In genomic region chr2:195489101-195489500, GRCh38 we compare ENCODE assay signal across 2 cellular contexts.
TF ChIP-seq lines count a peak whose summit lies in the region.

No MANE protein-coding gene starts in this region.

TF ChIP-seq in IMR-90, 13 proteins besides CTCF, POLR2A, EP300 and RAD21 (continued from another document):
- TF ChIP-seq RFX5 (IDR thresholded peaks at IDR 0.05; ENCODE audit: low read depth, low read length) (no peak), CEBPB (IDR thresholded peaks at IDR 0.05; ENCODE audit: low read depth, low read length) (no peak), SMC3 (IDR thresholded peaks at IDR 0.05; ENCODE audit: low read depth, low read length) (no peak), RCOR1 (IDR thresholded peaks at IDR 0.05; ENCODE audit: insufficient replicate concordance, low read length) (no peak), MAFK (IDR thresholded peaks at IDR 0.05; ENCODE audit: low read depth, low read length) (no peak), ELK1 (IDR thresholded peaks at IDR 0.05; ENCODE audit: borderline replicate concordance, low read depth, low read length) (no peak), CHD1 (IDR thresholded peaks at IDR 0.05; ENCODE audit: low read depth, low read length) (no peak), NFE2L2 (IDR thresholded peaks at IDR 0.05; ENCODE audit: low read depth, low read length) (no peak), FOS (IDR thresholded peaks at IDR 0.05; ENCODE audit: low read depth, low read length) (no peak), USF2 (IDR thresholded peaks at IDR 0.05; ENCODE audit: low read depth, low read length) (no peak), BHLHE40 (IDR thresholded peaks at IDR 0.05; ENCODE audit: low read depth, low read length) (no peak)

TF ChIP-seq in SK-N-SH, 30 proteins besides CTCF, POLR2A, EP300 and RAD21 (continued from another document):
- TF ChIP-seq MAX (IDR thresholded peaks at IDR 0.05; ENCODE audit: low read depth) = peak; percentile 54; the same call in 1 of the 2 replicates
- peak; percentile 36; the same call in 1 of the 2 replicates for TF ChIP-seq RXRA (IDR thresholded peaks at IDR 0.05; ENCODE audit: borderline replicate concordance, low read depth)
- no peak for TF ChIP-seq USF2 (IDR thresholded peaks at IDR 0.05; ENCODE audit: borderline replicate concordance, low read depth, low read length)
- TF ChIP-seq REST (IDR thresholded peaks at IDR 0.05; ENCODE audit: low read depth, low read length) = no peak
- TF ChIP-seq ELF1 (IDR thresholded peaks at IDR 0.05) = 0 out of 2 replicates have a peak, but pooled peaks have one; percentile 15
- TF ChIP-seq PBX3 (IDR thresholded peaks at IDR 0.05) = peak; percentile 95
- no peak; the same call in 1 of the 2 replicates for TF ChIP-seq ZBTB33 (IDR thresholded peaks at IDR 0.05; ENCODE audit: borderline replicate concordance, low read depth)
- TF ChIP-seq RCOR1 (IDR thresholded peaks at IDR 0.05; ENCODE audit: low read length) = 0 out of 2 replicates have a peak, but pooled peaks have one; percentile 10
- peak; percentile 93 for TF ChIP-seq TCF12 (IDR thresholded peaks at IDR 0.05)
- peak; percentile 87; the same call in 1 of the 2 replicates for TF ChIP-seq SIN3A (IDR thresholded peaks at IDR 0.05; ENCODE audit: borderline replicate concordance, low read depth, low read length)
- TF ChIP-seq CHD2 (IDR thresholded peaks at IDR 0.05; ENCODE audit: low read length, partially characterized antibody) = no peak
- TF ChIP-seq MXI1 (IDR thresholded peaks at IDR 0.05; ENCODE audit: low read depth, low read length) = no peak
- peak; percentile 41; the same call in 1 of the 2 replicates for TF ChIP-seq TAF1 (IDR thresholded peaks at IDR 0.05; ENCODE audit: borderline replicate concordance, low read depth, low read length)
- TF ChIP-seq JUND (IDR thresholded peaks at IDR 0.05) = peak; percentile 66; the same call in 1 of the 2 replicates
- TF ChIP-seq NRF1 (IDR thresholded peaks at IDR 0.05; ENCODE audit: low read depth, low read length) = no peak
- TF ChIP-seq TEAD4 (IDR thresholded peaks at IDR 0.05; ENCODE audit: borderline replicate concordance, insufficient read depth) = peak; percentile 80; the same call in 1 of the 2 replicates
- peak; percentile 87; the same call in 1 of the 2 replicates for TF ChIP-seq FOXM1 (IDR thresholded peaks at IDR 0.05; ENCODE audit: low read depth)
- TF ChIP-seq NFIC (IDR thresholded peaks at IDR 0.05; ENCODE audit: borderline replicate concordance) = peak; percentile 96
- peak; percentile 55; the same call in 1 of the 2 replicates for TF ChIP-seq POLR2AphosphoS5 (IDR thresholded peaks at IDR 0.05; ENCODE audit: low read depth, low read length)
